ENCODE assay signal across 18 cellular contexts in genomic region chr15:63972801-63973200, GRCh38.
DNase-seq lines count a peak whose midpoint lies in the region; TF ChIP-seq lines count a peak whose summit lies in the region.
"Had no signal": no experiment of that assay in that cellular context is flagged by ENCODE, and none has a peak within 500 bp of the region (broad histone marks: within the 10 kb centered on the region; RNA-seq: fewer than 3 reads in every experiment).

No MANE protein-coding gene starts in this region.

- no peak overlapping the region for H3K4me3 Mint-ChIP-seq in nephron
- H3K4me3 Mint-ChIP-seq: activated naive CD8-positive, alpha-beta T cell treated with anti-CD3 and anti-CD28 coated beads, Interleukin-2, amount 50 U/mL, for 24 hours; activated T-cell treated with anti-CD3 and anti-CD28 coated beads, Interleukin-2, amount 50 U/mL, for 72 hours; naive B cell had no signal

- H3K4me1 Mint-ChIP-seq in nephron, result peaks cover 52% of the 10 kb centered on the region

- no peak for TF ChIP-seq POLR2A in vagina (IDR thresholded peaks at IDR 0.05)

- peaks cover 54% of the 10 kb centered on the region for H3K4me1 ChIP-seq in HUES6 (ENCODE audit: control insufficient read depth, insufficient read depth, low read length)
- peaks cover 17% of the 10 kb centered on the region for H3K4me1 ChIP-seq in mammary epithelial cell (ENCODE audit: insufficient read depth, low read length)
- H3K4me1 ChIP-seq in vagina, result peaks cover 27% of the 10 kb centered on the region
- H3K4me1 ChIP-seq: prostate gland had no signal

- WGBS in mammary epithelial cell (ENCODE audit: low coverage, missing lambda C conversion rate), result 0% methylated on average over 1 of the region's 1 CpG

- DNase-seq in NCI-H2081 (lab: John Stamatoyannopoulos, UW), result peak; percentile 12 to 35
- no peak for DNase-seq in NCI-H2081 treated with DMSO at 0.1 percent for 48 hours (lab: John Stamatoyannopoulos, UW)
- peak; percentile 28 for DNase-seq in mammary epithelial cell
- DNase-seq in kidney tubule cell (ENCODE audit: low spot score), result no peak
- no peak for DNase-seq in vagina (ENCODE audit: extremely low spot score in 2 of 2)
- no peak for DNase-seq in 8988T
- DNase-seq: activated naive CD8-positive, alpha-beta T cell treated with anti-CD3 and anti-CD28 coated beads, Interleukin-2, amount 50 U/mL, for 24 hours; activated T-cell treated with anti-CD3 and anti-CD28 coated beads, Interleukin-2, amount 50 U/mL, for 72 hours; KG1; naive B cell; NCI-H1105; NCI-H446 treated with DMSO at 0.1 percent for 48 hours; PC-3; stimulated activated naive CD4-positive, alpha-beta T cell treated with Interleukin-2 at 50 U/mL for 16 hours had no signal

- no peaks in the 10 kb centered on the region for H3K36me3 Mint-ChIP-seq in nephron (ENCODE audit: low read depth)

- dilution Hi-C loops in mammary epithelial cell (cut with HindIII; ENCODE audit: low sequenced_read_pairs), result loop anchor here (5.0 kb wide), 1 partner anchor 40 kb away; no protein-coding TSS in a partner anchor

- no peaks in the 10 kb centered on the region for H3K9me3 Mint-ChIP-seq in nephron
- H3K9me3 Mint-ChIP-seq: activated naive CD8-positive, alpha-beta T cell treated with anti-CD3 and anti-CD28 coated beads, Interleukin-2, amount 50 U/mL, for 24 hours; activated T-cell treated with anti-CD3 and anti-CD28 coated beads, Interleukin-2, amount 50 U/mL, for 72 hours; naive B cell had no signal

- no TSS peak for BruUV-seq in mammary epithelial cell (replicated peaks; lab: Mats Ljungman, UMichigan)

- H3K27ac Mint-ChIP-seq in nephron, result peak overlapping the region in 2 of 3 experiments; percentile 38 to 70

- no peak overlapping the region for H2AFZ ChIP-seq in mammary epithelial cell (ENCODE audit: low read depth, low read length)

- TF ChIP-seq CTCF in mammary epithelial cell (conservative IDR thresholded peaks at IDR 0.05 in 1 of 2, IDR thresholded peaks at IDR 0.05 in 1 of 2; ENCODE audit: extremely low read depth in 1 of 2, insufficient read depth in 1 of 2, low read depth in 1 of 2, low read length in 2 of 2) (no peak), nephron (IDR thresholded peaks at IDR 0.05; ENCODE audit: unreplicated experiment in 3 of 3) (no peak), vagina (IDR thresholded peaks at IDR 0.05) (no peak)

- H3K27me3 Mint-ChIP-seq in nephron (ENCODE audit: low read depth), result no peaks in the 10 kb centered on the region
- H3K27me3 Mint-ChIP-seq: activated naive CD8-positive, alpha-beta T cell treated with anti-CD3 and anti-CD28 coated beads, Interleukin-2, amount 50 U/mL, for 24 hours had no signal

- H3K79me2 ChIP-seq in mammary epithelial cell (ENCODE audit: insufficient read depth, low read length), result no peaks in the 10 kb centered on the region

- in situ Hi-C loops in mammary epithelial cell (cut with MboI; ENCODE audit: low sequenced_read_pairs in 2 of 2), result no loop called here

- H3K4me3 ChIP-seq in HUES6 (ENCODE audit: low read depth, low read length) (peak overlapping the region; percentile 31; the same call in 1 of the 2 replicates), mammary epithelial cell (replicated peaks in 1 of 3; ENCODE audit: insufficient read depth in 1 of 3, low read depth in 2 of 3, low read length in 3 of 3) (no peak overlapping the region), vagina (no peak overlapping the region)
- H3K4me3 ChIP-seq: prostate gland had no signal

- CTCF ChIA-PET in mammary epithelial cell (lab: Charles Lee; ENCODE audit: low non-redundant PET), result interaction anchor here (0.6 kb wide), 1 partner anchor 557 kb away, joined by 3 read pairs; no protein-coding TSS in a partner anchor

- H3K9ac ChIP-seq in HUES6 (ENCODE audit: low read length), result peak overlapping the region; percentile 32
- no peak overlapping the region for H3K9ac ChIP-seq in mammary epithelial cell (ENCODE audit: insufficient read depth, low read length)

- H3K27ac ChIP-seq in HUES6 (ENCODE audit: low read depth, low read length) (peak overlapping the region; percentile 64; the same call in 1 of the 2 replicates), mammary epithelial cell (ENCODE audit: insufficient read depth, low read depth, low read length) (no peak overlapping the region), vagina (no peak overlapping the region)
- H3K27ac ChIP-seq: C4-2B, prostate gland had no signal

- H3K9me3 ChIP-seq in HUES6 (ENCODE audit: control insufficient read depth, insufficient read depth, low read depth, low read length) (no peaks in the 10 kb centered on the region), mammary epithelial cell (replicated peaks; ENCODE audit: insufficient read depth, low read length) (no peaks in the 10 kb centered on the region), vagina (no peaks in the 10 kb centered on the region)
- H3K9me3 ChIP-seq: prostate gland had no signal

- intact Hi-C loops in mammary epithelial cell (cut with micrococcal nuclease), result no loop called here
- intact Hi-C loops in vagina (cut with DNase I), result no loop called here

- no peak overlapping the region for H3K4me2 ChIP-seq in mammary epithelial cell (ENCODE audit: insufficient read depth, low read depth, low read length)

- H4K20me1 ChIP-seq in mammary epithelial cell (ENCODE audit: insufficient read depth, low read length), result no peaks in the 10 kb centered on the region

- H3K27me3 ChIP-seq in HUES6 (ENCODE audit: control insufficient read depth, insufficient read depth, low read length), result no peaks in the 10 kb centered on the region
- no peaks in the 10 kb centered on the region for H3K27me3 ChIP-seq in mammary epithelial cell (ENCODE audit: insufficient read depth, low read length)
- H3K27me3 ChIP-seq in vagina, result no peaks in the 10 kb centered on the region

- H3K36me3 ChIP-seq in HUES6 (ENCODE audit: control insufficient read depth, insufficient read depth, low read length), result no peaks in the 10 kb centered on the region
- H3K36me3 ChIP-seq in mammary epithelial cell (ENCODE audit: insufficient read depth, low read length), result no peaks in the 10 kb centered on the region
- H3K36me3 ChIP-seq in vagina, result no peaks in the 10 kb centered on the region
- H3K36me3 ChIP-seq: prostate gland had no signal

Comparison
In these comparisons a context has a peak if more than half of its experiments do, and no peak if none do; other contexts are left out.
1. DNase-seq: peak in NCI-H2081 (2 of 2) and mammary epithelial cell (single experiment); none in NCI-H2081 treated with DMSO at 0.1 percent for 48 hours (single experiment), kidney tubule cell (single experiment), vagina (0 of 2) and 8988T (single experiment).